13 cellular contexts compared by ENCODE assay signal in the genomic region with DNA sequence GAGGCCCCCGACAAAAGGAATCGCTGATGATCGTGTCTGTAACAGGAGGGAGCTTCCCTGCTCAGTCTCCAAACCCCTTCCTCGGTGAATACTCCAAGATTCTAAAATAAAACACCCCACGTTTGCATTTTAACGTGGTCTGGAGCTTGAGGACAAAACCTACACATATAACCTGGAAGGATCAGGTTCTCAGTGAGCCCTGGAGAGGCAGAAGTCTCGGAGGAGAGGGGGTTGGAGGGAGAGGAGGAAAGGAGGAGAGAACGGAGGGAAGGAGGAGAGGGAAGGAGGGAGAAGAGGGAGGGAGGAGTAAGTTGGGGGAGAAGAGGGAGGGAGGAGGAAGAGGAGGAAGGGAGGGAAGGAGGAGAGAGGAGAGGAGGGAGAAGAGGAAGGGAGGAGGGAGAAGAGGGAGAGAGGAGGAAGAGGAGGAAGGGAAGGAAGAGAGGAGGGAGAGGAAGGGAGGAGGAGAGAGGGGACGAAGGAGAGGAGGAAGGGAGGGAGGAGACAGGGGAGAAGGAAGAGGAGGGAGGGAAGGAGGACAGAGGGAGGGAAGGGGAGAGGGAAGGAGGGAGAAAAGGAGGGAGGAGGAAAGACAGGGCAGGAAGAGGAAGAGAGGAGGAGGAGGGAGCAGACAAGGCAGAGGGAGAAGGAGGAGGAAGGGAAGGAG. TPM values are rescaled to one million over a fixed set of nuclear protein-coding genes. Genes with fewer than 3 reads are reported as not detected.
A peak's percentile ranks its signal among the peaks of the same experiment; 100 is the strongest.
DNase-seq lines count a peak whose midpoint lies in the region; FAIRE-seq and TF ChIP-seq lines count a peak whose summit lies in the region.
"Had no signal": no experiment of that assay in that cellular context is flagged by ENCODE, and none has a peak within 500 bp of the region (broad histone marks: within the 10 kb centered on the region; RNA-seq: fewer than 3 reads in every experiment).

No MANE protein-coding gene starts in this region.

- no peak overlapping the region for H4K12ac ChIP-seq in trophoblast cell (ENCODE audit: low read depth, low read length)

- peak overlapping the region; percentile 50 for H2AFZ ChIP-seq in astrocyte (ENCODE audit: low read depth, low read length)
- no peak overlapping the region for H2AFZ ChIP-seq in trophoblast cell (ENCODE audit: insufficient read depth, low read length, poor library complexity)

- H3K27me3 Mint-ChIP-seq in astrocyte (ENCODE audit: low read depth, unreplicated experiment), result peaks cover 11% of the 10 kb centered on the region
- peaks cover 5% of the 10 kb centered on the region for H3K27me3 Mint-ChIP-seq in activated naive CD4-positive, alpha-beta T cell treated with anti-CD3 and anti-CD28 coated beads for 36 hours (ENCODE audit: low read depth)
- H3K27me3 Mint-ChIP-seq: B cell had no signal

- H4K8ac ChIP-seq in trophoblast cell (ENCODE audit: low read depth, low read length), result no peak overlapping the region

- no peak overlapping the region for H3K27ac Mint-ChIP-seq in astrocyte (ENCODE audit: unreplicated experiment)
- H3K27ac Mint-ChIP-seq in activated naive CD4-positive, alpha-beta T cell treated with anti-CD3 and anti-CD28 coated beads for 36 hours, result no peak overlapping the region
- H3K27ac Mint-ChIP-seq: activated T-helper 17 cell treated with anti-CD3 and anti-CD28 coated beads, Interleukin-2, amount 50 U/mL, for 72 hours had no signal

- no peak overlapping the region for H2AK5ac ChIP-seq in trophoblast cell (ENCODE audit: low read length)

- peak overlapping the region; percentile 40; the same call in 1 of the 2 replicates for H3K4me3 ChIP-seq in HUES48 (ENCODE audit: low read depth, low read length)
- H3K4me3 ChIP-seq in astrocyte (ENCODE audit: insufficient read depth, low read depth, low read length), result no peak overlapping the region
- H3K4me3 ChIP-seq in spleen, result no peak overlapping the region
- H3K4me3 ChIP-seq in trophoblast cell (ENCODE audit: low read depth, low read length), result no peak overlapping the region
- H3K4me3 ChIP-seq: cardiac muscle cell, thoracic aorta had no signal

- no peak for TF ChIP-seq CTCF in astrocyte (IDR thresholded peaks at IDR 0.05; ENCODE audit: insufficient read depth, low read depth, low read length)
- no peak for TF ChIP-seq CTCF in spleen (IDR thresholded peaks at IDR 0.05 in 8 of 11, conservative IDR thresholded peaks at IDR 0.05 in 3 of 11)

- no peak overlapping the region for H2BK5ac ChIP-seq in trophoblast cell (ENCODE audit: low read depth, low read length, poor library complexity)

- H3K27ac ChIP-seq in HUES48 (ENCODE audit: low read depth, low read length), result peak overlapping the region; percentile 50
- H3K27ac ChIP-seq in astrocyte (ENCODE audit: low read depth, low read length), result no peak overlapping the region
- peak overlapping the region in 5 of 8 donors; percentile 4 to 38 (median 16) for H3K27ac ChIP-seq in spleen
- H3K27ac ChIP-seq in trophoblast cell (ENCODE audit: low read depth, low read length), result no peak overlapping the region
- H3K27ac ChIP-seq: cardiac muscle cell, thoracic aorta had no signal

- H3K79me2 ChIP-seq in astrocyte (ENCODE audit: insufficient read depth, low read length) (no peaks in the 10 kb centered on the region), trophoblast cell (ENCODE audit: control insufficient read depth, insufficient read depth, low read length, poor library complexity) (no peaks in the 10 kb centered on the region)

- no peak for FAIRE-seq in astrocyte (lab: Jason Lieb, UNC)

- H3K4ac ChIP-seq in trophoblast cell (ENCODE audit: low read depth, low read length), result no peak overlapping the region

- H3K4me1 Mint-ChIP-seq in astrocyte (ENCODE audit: low read depth, unreplicated experiment), result peaks cover 7% of the 10 kb centered on the region
- peaks cover 11% of the 10 kb centered on the region for H3K4me1 Mint-ChIP-seq in activated naive CD4-positive, alpha-beta T cell treated with anti-CD3 and anti-CD28 coated beads for 36 hours (ENCODE audit: low read depth)

- H3K4me2 ChIP-seq in astrocyte (ENCODE audit: low read length) (peak overlapping the region; percentile 66), trophoblast cell (ENCODE audit: low read length) (no peak overlapping the region)

- H3K9ac ChIP-seq in HUES48 (ENCODE audit: low read depth, low read length) (no peak overlapping the region), astrocyte (ENCODE audit: low read length) (no peak overlapping the region), trophoblast cell (ENCODE audit: low read length) (no peak overlapping the region)

- intact Hi-C loops in spleen (cut with DNase I; ENCODE audit: low total_unique reads), result no loop called here
- intact Hi-C loops in activated naive CD4-positive, alpha-beta T cell treated with anti-CD3 and anti-CD28 coated beads for 36 hours (cut with micrococcal nuclease), result loop anchor here (1.0 to 10.0 kb wide), 3 partner anchors 39 to 321 kb away; no protein-coding TSS in a partner anchor

- H3K14ac ChIP-seq in trophoblast cell (ENCODE audit: low read length), result no peak overlapping the region

- no peak for TF ChIP-seq POLR2A in spleen (IDR thresholded peaks at IDR 0.05)

- H3K27me3 ChIP-seq in HUES48 (ENCODE audit: control insufficient read depth, insufficient read depth, low read length) (peaks cover 8% of the 10 kb centered on the region), astrocyte (ENCODE audit: insufficient read depth, low read length) (no peaks in the 10 kb centered on the region), spleen (replicated peaks in 1 of 7) (peaks cover 0 to 13% (median 0%) of the 10 kb centered on the region in 7 donors), trophoblast cell (ENCODE audit: insufficient read depth, low read length) (peaks cover 7% of the 10 kb centered on the region)

- H3K36me3 Mint-ChIP-seq in astrocyte (ENCODE audit: low read depth, unreplicated experiment), result peaks cover 3% of the 10 kb centered on the region
- no peaks in the 10 kb centered on the region for H3K36me3 Mint-ChIP-seq in activated naive CD4-positive, alpha-beta T cell treated with anti-CD3 and anti-CD28 coated beads for 36 hours (ENCODE audit: low read depth)

- no peak for DNase-seq in astrocyte (ENCODE audit: low read depth)
- peak; percentile 40 for DNase-seq in left kidney (ENCODE audit: low read depth, low spot score)
- no peak for DNase-seq in spleen
- DNase-seq in UCSD-AML1 (lab: John Stamatoyannopoulos, UW; ENCODE audit: unreplicated experiment), result no peak
- DNase-seq in activated naive CD4-positive, alpha-beta T cell treated with anti-CD3 and anti-CD28 coated beads for 36 hours, result no peak
- no peak for DNase-seq in trophoblast cell
- DNase-seq: activated CD4-positive, alpha-beta T cell treated with anti-CD3 and anti-CD28 coated beads for 1 hour; SIG-M5 had no signal

- H4K20me1 ChIP-seq in astrocyte (ENCODE audit: insufficient read depth, low read length), result peaks cover 28% of the 10 kb centered on the region

- 30 to 33% (median 32%) methylated on average over 7 to 9 of the region's 9 CpGs for WGBS in spleen, 5 donors
- 86% methylated on average over 1 of the region's 9 CpGs for WGBS in trophoblast cell (ENCODE audit: extremely low coverage, insufficient coverage, insufficient read length)

- H3K4me1 ChIP-seq in HUES48 (ENCODE audit: control insufficient read depth, insufficient read depth, low read length) (peaks cover 14% of the 10 kb centered on the region), astrocyte (ENCODE audit: insufficient read depth, low read length) (peaks cover 13% of the 10 kb centered on the region), spleen (peaks cover 0 to 45% (median 26%) of the 10 kb centered on the region in 6 donors), trophoblast cell (ENCODE audit: control insufficient read depth in 1 of 2, insufficient read depth in 2 of 2, low read length in 2 of 2) (no peaks in the 10 kb centered on the region)

- no peak overlapping the region for H3K4me3 Mint-ChIP-seq in astrocyte (ENCODE audit: unreplicated experiment)
- no peak overlapping the region for H3K4me3 Mint-ChIP-seq in activated naive CD4-positive, alpha-beta T cell treated with anti-CD3 and anti-CD28 coated beads for 36 hours
- H3K4me3 Mint-ChIP-seq: activated T-helper 17 cell treated with anti-CD3 and anti-CD28 coated beads, Interleukin-2, amount 50 U/mL, for 72 hours; B cell had no signal

- peaks cover 7% of the 10 kb centered on the region for H3K9me3 Mint-ChIP-seq in astrocyte (ENCODE audit: unreplicated experiment)
- peaks cover 7% of the 10 kb centered on the region for H3K9me3 Mint-ChIP-seq in activated naive CD4-positive, alpha-beta T cell treated with anti-CD3 and anti-CD28 coated beads for 36 hours
- H3K9me3 Mint-ChIP-seq: activated T-helper 17 cell treated with anti-CD3 and anti-CD28 coated beads, Interleukin-2, amount 50 U/mL, for 72 hours had no signal

- H3K36me3 ChIP-seq in HUES48 (ENCODE audit: control insufficient read depth, insufficient read depth, low read length) (no peaks in the 10 kb centered on the region), astrocyte (ENCODE audit: insufficient read depth, low read length) (no peaks in the 10 kb centered on the region), spleen (peaks cover 0 to 16% (median 0%) of the 10 kb centered on the region in 6 donors), trophoblast cell (ENCODE audit: control insufficient read depth in 1 of 2, insufficient read depth in 2 of 2, low read length in 2 of 2) (no peaks in the 10 kb centered on the region)
- H3K36me3 ChIP-seq: cardiac muscle cell, thoracic aorta had no signal

- no peak overlapping the region for H3K23ac ChIP-seq in trophoblast cell (ENCODE audit: low read length)

- no peak overlapping the region for H2BK12ac ChIP-seq in trophoblast cell (ENCODE audit: low read length)

- H3K9me3 ChIP-seq in HUES48 (ENCODE audit: control insufficient read depth, insufficient read depth, low read length) (peaks cover 3% of the 10 kb centered on the region; the same call in 1 of the 2 replicates), astrocyte (ENCODE audit: insufficient read depth, low read depth, low read length) (peaks cover 7% of the 10 kb centered on the region), spleen (peaks cover 0 to 15% (median 11%) of the 10 kb centered on the region in 8 donors), trophoblast cell (ENCODE audit: insufficient read depth, low read depth, low read length) (peaks cover 6% of the 10 kb centered on the region)

- H2BK120ac ChIP-seq in trophoblast cell (ENCODE audit: insufficient read depth, low read length, poor library complexity), result no peak overlapping the region

- CTCF ChIA-PET in activated naive CD4-positive, alpha-beta T cell treated with anti-CD3 and anti-CD28 coated beads for 36 hours (lab: Charles Lee), result interaction anchor here (0.6 to 3.2 kb wide), 11 partner anchors 10 to 576 kb away, joined by 3 to 34 read pairs (median 5); no protein-coding TSS in a partner anchor

- no peak overlapping the region for H4K91ac ChIP-seq in trophoblast cell (ENCODE audit: low read depth, low read length)

- H3K18ac ChIP-seq in trophoblast cell (ENCODE audit: low read length), result no peak overlapping the region

- H3K79me1 ChIP-seq in trophoblast cell (ENCODE audit: low read length), result no peaks in the 10 kb centered on the region

RNA-seq across cellular contexts. Expression of a gene that starts 27.4 kb away (rescaled TPM):
- total RNA-seq in astrocyte (2.2 and 3.4 TPM in 2 replicates), spleen (1 to 10 TPM; 1.0 to 7.0 (median 2.3) TPM)
- 1 to 10 TPM; 1.3 to 5.4 (median 2.3) TPM for polyA plus RNA-seq in spleen
- 10 to 100 TPM; 60.7 to 66.6 TPM for total RNA-seq in activated naive CD4-positive, alpha-beta T cell treated with anti-CD3 and anti-CD28 coated beads for 36 hours
- 11.3 and 12.4 TPM in 2 replicates for polyA plus RNA-seq in trophoblast cell (2013)

RNA-seq across cellular contexts. Expression of a gene that starts 34.7 kb away (rescaled TPM):
- 2.6 and 4.7 TPM in 2 replicates for total RNA-seq in astrocyte
- total RNA-seq in spleen, result 10 to 100 TPM; 12.1 to 31.1 (median 14.9) TPM
- 100 to 1,000 TPM in 1 of 3 donors, 10 to 100 TPM in 2; 38.0 to 107 (median 73.4) TPM for polyA plus RNA-seq in spleen
- under 1 TPM; 0.50 to 0.64 TPM for total RNA-seq in activated naive CD4-positive, alpha-beta T cell treated with anti-CD3 and anti-CD28 coated beads for 36 hours
- 23.7 and 24.1 TPM in 2 replicates for polyA plus RNA-seq in trophoblast cell (2013)

Comparison
In these comparisons a context has a peak if more than half of its experiments do, and no peak if none do; other contexts are left out.
1. H3K27ac ChIP-seq: peak in HUES48 (single experiment) and spleen (5 of 8); none in astrocyte (single experiment) and trophoblast cell (single experiment).
2. RNA of a gene that starts 27.4 kb away (total RNA-seq): 60.7 to 66.6 TPM in activated naive CD4-positive, alpha-beta T cell treated with anti-CD3 and anti-CD28 coated beads for 36 hours; 2.2 to 3.4 TPM in astrocyte and 1.0 to 7.0 TPM in spleen; every median in the first group is over 4 times any median in the second.